Comparison of ENCODE assay signal across 8 cellular contexts in the genomic region with DNA sequence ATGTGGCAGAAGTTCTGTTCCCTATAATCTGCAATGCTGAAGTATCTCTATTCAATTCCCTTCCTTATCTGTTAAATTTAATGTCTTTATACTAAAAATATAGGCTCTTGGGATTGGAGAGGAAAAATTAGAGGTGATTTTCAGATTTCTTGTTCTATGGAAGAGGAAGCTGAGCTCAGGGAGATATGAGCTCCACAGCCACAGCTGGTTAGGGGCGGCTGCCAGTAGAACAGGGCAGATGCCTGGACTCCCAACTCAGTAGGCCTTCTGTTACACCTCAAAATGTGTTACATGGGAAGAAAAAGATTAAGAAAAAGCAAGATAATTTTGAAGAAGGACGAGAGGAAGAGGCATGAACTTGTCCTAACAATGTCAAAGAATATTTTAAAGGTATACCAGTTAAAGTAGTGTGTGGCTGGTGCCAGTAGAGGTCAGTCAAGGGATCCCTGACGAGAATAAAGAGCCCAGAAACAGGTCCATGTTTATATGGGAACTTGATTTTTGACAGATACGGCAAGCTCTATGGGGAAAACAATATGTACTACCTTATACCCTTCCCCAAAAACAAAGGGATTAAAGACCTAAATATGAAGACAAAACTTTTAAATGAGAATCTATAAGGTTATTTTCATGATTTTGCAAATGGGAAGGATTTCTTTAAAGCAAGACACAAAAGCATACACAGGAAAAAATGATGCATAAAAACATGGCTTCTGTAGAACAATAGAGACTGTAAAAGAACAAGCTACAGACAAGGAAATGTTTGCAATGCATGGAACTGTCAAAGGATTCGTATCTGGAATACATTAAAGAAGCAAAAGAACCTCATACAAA. TPM values are rescaled to one million over a fixed set of nuclear protein-coding genes. Genes with fewer than 3 reads are reported as not detected.
DNase-seq lines count a peak whose midpoint lies in the region; ATAC-seq and TF ChIP-seq lines count a peak whose summit lies in the region.

No MANE protein-coding gene starts in this region.

- H3K27ac ChIP-seq in smooth muscle cell (ENCODE audit: low read depth), result peak overlapping the region; percentile 21

- H3K4me3 ChIP-seq in fibroblast of the aortic adventitia (ENCODE audit: low read depth, low read length), result no peak overlapping the region
- no peak overlapping the region for H3K4me3 ChIP-seq in smooth muscle cell

- H3F3A ChIP-seq in smooth muscle cell (ENCODE audit: low read depth), result no peaks in the 10 kb centered on the region

- H4K20me1 ChIP-seq in smooth muscle cell (ENCODE audit: low read depth), result no peaks in the 10 kb centered on the region

- no peak overlapping the region for H2AFZ ChIP-seq in smooth muscle cell (ENCODE audit: low read depth)

- no peaks in the 10 kb centered on the region for H3K9me3 ChIP-seq in smooth muscle cell (replicated peaks; ENCODE audit: low read depth)

- 53% methylated on average over 5 of the region's 5 CpGs for WGBS in smooth muscle cell (ENCODE audit: low lambda C conversion rate)

- peak overlapping the region; percentile 17 for H3K9ac ChIP-seq in smooth muscle cell (ENCODE audit: low read depth)

- ATAC-seq in HG03354 (IDR thresholded peaks at IDR 0.05; ENCODE audit: poor library complexity, severe bottlenecking, unreplicated experiment) (peak; percentile 59), HG02973 (IDR thresholded peaks at IDR 0.05; ENCODE audit: unreplicated experiment) (no peak)

- H3K79me2 ChIP-seq in smooth muscle cell (ENCODE audit: low read depth), result no peaks in the 10 kb centered on the region

- H3K36me3 ChIP-seq in smooth muscle cell (ENCODE audit: low read depth), result no peaks in the 10 kb centered on the region

- peak; percentile 63 for TF ChIP-seq CTCF in fibroblast of the aortic adventitia (IDR thresholded peaks at IDR 0.05; ENCODE audit: insufficient read depth, low read length)
- TF ChIP-seq CTCF in smooth muscle cell (IDR thresholded peaks at IDR 0.05; ENCODE audit: borderline replicate concordance, insufficient read depth, poor library complexity, severe bottlenecking), result peak; percentile 65

- DNase-seq in A172 (ENCODE audit: low spot score) (peak; percentile 35), G401 (ENCODE audit: low spot score) (peak; percentile 45), SK-N-DZ (ENCODE audit: low spot score) (peak; percentile 33), fibroblast of the aortic adventitia (ENCODE audit: low read depth) (peak; percentile 42), smooth muscle cell (lab: John Stamatoyannopoulos, UW; ENCODE audit: unreplicated experiment) (no peak)
- DNase-seq in activated T-cell treated with anti-CD3 and anti-CD28 coated beads, Interleukin-2, amount 50 U/mL, for 48 hours, result no peak

- no peaks in the 10 kb centered on the region for H3K27me3 ChIP-seq in smooth muscle cell (ENCODE audit: low read depth)

- in situ Hi-C loops in G401 (cut with HindIII; ENCODE audit: low sequenced_read_pairs), result no loop called here

- H3K4me1 ChIP-seq in smooth muscle cell (ENCODE audit: low read depth), result no peaks in the 10 kb centered on the region

- H3K4me2 ChIP-seq in smooth muscle cell, result no peak overlapping the region

RNA-seq across cellular contexts. Expression of gene DNAJC21, which starts 28.7 kb away (rescaled TPM):
- total RNA-seq in A172 (2014; rRNA removed; shearing (Covaris generic)), result 36.1 and 53.1 TPM in 2 replicates
- total RNA-seq in G401 (2014; rRNA removed; shearing (Covaris generic)), result 10.1 and 16.3 TPM in 2 replicates
- polyA plus RNA-seq in SK-N-DZ (2014; cell fraction: cytosol; rRNA removed), result 36.8 and 43.3 TPM in 2 replicates
- 22.7 and 26.9 TPM in 2 replicates for polyA plus RNA-seq in SK-N-DZ (2014; cell fraction: nucleus; rRNA removed)
- total RNA-seq in fibroblast of the aortic adventitia (ENCODE audit: low replicate concordance), result 32.6 and 68.9 TPM in 2 replicates
- 24.1 and 27.9 TPM in 2 replicates for total RNA-seq in smooth muscle cell
- 21.8 and 29.1 TPM in 2 replicates for polyA plus RNA-seq in smooth muscle cell

RNA-seq across cellular contexts. Expression of gene BRIX1, which starts 42.6 kb away (rescaled TPM):
- total RNA-seq in A172 (2014; rRNA removed; shearing (Covaris generic)), result 91.9 and 128 TPM in 2 replicates
- 64.2 and 66.5 TPM in 2 replicates for total RNA-seq in G401 (2014; rRNA removed; shearing (Covaris generic))
- 64.2 and 71.1 TPM in 2 replicates for polyA plus RNA-seq in SK-N-DZ (2014; cell fraction: cytosol; rRNA removed)
- 65.9 and 68.3 TPM in 2 replicates for polyA plus RNA-seq in SK-N-DZ (2014; cell fraction: nucleus; rRNA removed)
- total RNA-seq in fibroblast of the aortic adventitia (ENCODE audit: low replicate concordance) (31.3 and 41.9 TPM in 2 replicates), smooth muscle cell (38.1 and 39.6 TPM in 2 replicates)
- 25.8 and 34.8 TPM in 2 replicates for polyA plus RNA-seq in smooth muscle cell

RNA-seq across cellular contexts. Expression of gene RAD1, which starts 42.8 kb away (rescaled TPM):
- total RNA-seq in A172 (2014; rRNA removed; shearing (Covaris generic)), result 35.8 and 40.6 TPM in 2 replicates
- total RNA-seq in G401 (2014; rRNA removed; shearing (Covaris generic)), result 35.3 and 38.9 TPM in 2 replicates
- 37.4 and 54.2 TPM in 2 replicates for polyA plus RNA-seq in SK-N-DZ (2014; cell fraction: cytosol; rRNA removed)
- 26.0 and 43.2 TPM in 2 replicates for polyA plus RNA-seq in SK-N-DZ (2014; cell fraction: nucleus; rRNA removed)
- total RNA-seq in fibroblast of the aortic adventitia (ENCODE audit: low replicate concordance) (14.7 and 38.6 TPM in 2 replicates), smooth muscle cell (14.5 and 33.2 TPM in 2 replicates)
- 24.1 and 26.4 TPM in 2 replicates for polyA plus RNA-seq in smooth muscle cell

Comparison
In these comparisons a context has a peak if more than half of its experiments do, and no peak if none do; other contexts are left out.
1. DNase-seq: peak in A172 (single experiment), G401 (single experiment), SK-N-DZ (single experiment) and fibroblast of the aortic adventitia (single experiment); none in smooth muscle cell (single experiment) and activated T-cell treated with anti-CD3 and anti-CD28 coated beads, Interleukin-2, amount 50 U/mL, for 48 hours (0 of 2).